Comparison of ENCODE assay signal across 1 cellular context in the genomic region with DNA sequence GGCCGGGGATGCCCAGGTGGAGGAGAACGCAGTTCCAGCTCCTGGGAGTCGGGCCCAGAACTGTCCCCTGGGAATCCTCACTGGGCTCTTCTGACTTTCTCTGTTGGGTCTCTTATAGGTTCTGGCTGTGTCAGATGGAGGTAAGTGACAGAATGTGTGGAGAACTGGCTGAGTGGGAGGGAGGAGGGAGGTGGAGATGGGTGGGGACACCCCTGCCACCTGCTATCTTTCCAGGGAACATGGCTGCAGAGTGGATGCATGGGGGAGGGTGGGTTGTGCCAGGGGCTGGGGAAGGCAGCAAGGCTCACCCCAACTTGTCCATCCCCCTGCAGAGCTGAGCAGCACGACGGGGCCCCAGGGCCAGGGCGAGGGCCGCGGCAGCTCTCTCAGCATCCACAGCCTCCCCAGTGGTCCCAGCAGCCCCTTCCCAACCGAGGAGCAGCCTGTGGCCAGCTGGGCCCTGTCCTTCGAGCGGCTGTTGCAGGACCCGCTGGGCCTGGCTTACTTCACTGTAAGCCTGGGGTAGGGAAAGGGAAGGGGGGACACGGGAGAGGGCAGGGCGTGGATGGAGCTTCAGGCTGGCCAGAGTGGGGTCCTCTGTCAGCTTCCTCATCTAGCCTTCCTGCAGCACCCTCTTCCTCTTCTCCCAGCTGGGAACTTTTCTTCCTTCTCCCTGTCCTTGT.
TF ChIP-seq lines count a peak whose summit lies in the region.

No MANE protein-coding gene starts in this region.

TF ChIP-seq in K562, 482 proteins besides CTCF, POLR2A, EP300 and RAD21 (continues in another document):
- no peak for TF ChIP-seq SNIP1 (IDR thresholded peaks at IDR 0.05; ENCODE audit: low read depth)
- no peak for TF ChIP-seq AFF4 (CRISPR knock-in tag; IDR thresholded peaks at IDR 0.05)
- no peak for TF ChIP-seq NR2F6 (CRISPR knock-in tag; IDR thresholded peaks at IDR 0.05)
- TF ChIP-seq TFE3 (CRISPR knock-in tag; IDR thresholded peaks at IDR 0.05): no peak
- no peak for TF ChIP-seq ZFP91 (CRISPR knock-in tag; IDR thresholded peaks at IDR 0.05)
- 0 out of 2 replicates have a peak, but pooled peaks have one; percentile 5 for TF ChIP-seq ZNF589 (CRISPR knock-in tag; IDR thresholded peaks at IDR 0.05; ENCODE audit: low read depth)
- TF ChIP-seq GABPA (tag; conservative IDR thresholded peaks at IDR 0.05; ENCODE audit: low read depth): no peak
- no peak for TF ChIP-seq FOXK1 (CRISPR knock-in tag; IDR thresholded peaks at IDR 0.05; ENCODE audit: borderline replicate concordance)
- TF ChIP-seq ZNF23 (CRISPR knock-in tag; IDR thresholded peaks at IDR 0.05): no peak
- peak; percentile 19 for TF ChIP-seq HMGN3 (IDR thresholded peaks at IDR 0.05; ENCODE audit: borderline replicate concordance, extremely low read depth, insufficient read length, low read depth, low read length)
- TF ChIP-seq ZNF282 (CRISPR knock-in tag; IDR thresholded peaks at IDR 0.05): 0 out of 2 replicates have a peak, but pooled peaks have one; percentile 24
- TF ChIP-seq MTF1 (CRISPR knock-in tag; IDR thresholded peaks at IDR 0.05; ENCODE audit: borderline replicate concordance): no peak
- TF ChIP-seq ELF1 (tag; IDR thresholded peaks at IDR 0.05): no peak
- no peak for TF ChIP-seq MIER1 (IDR thresholded peaks at IDR 0.05; ENCODE audit: low read depth)
- 0 out of 4 replicates have a peak, but pooled peaks of 1 of the 2 experiments have one; percentile 13 for TF ChIP-seq MLX (CRISPR knock-in tag; conservative IDR thresholded peaks at IDR 0.05)
- TF ChIP-seq TAF15 (IDR thresholded peaks at IDR 0.05; ENCODE audit: low read depth, low read length): no peak
- TF ChIP-seq CHD4 (IDR thresholded peaks at IDR 0.05; ENCODE audit: insufficient read depth, insufficient replicate concordance, low read depth, low read length, poor library complexity, severe bottlenecking): no peak
- TF ChIP-seq C11orf30 (IDR thresholded peaks at IDR 0.05; ENCODE audit: low read depth): no peak
- TF ChIP-seq CREB1 (IDR thresholded peaks at IDR 0.05): no peak
- TF ChIP-seq CREB1 (CRISPR knock-in tag; IDR thresholded peaks at IDR 0.05): no peak
- 0 out of 4 replicates have a peak, but pooled peaks of 1 of the 2 experiments have one; percentile 0 for TF ChIP-seq ZNF639 (CRISPR knock-in tag; conservative IDR thresholded peaks at IDR 0.05 in 1 of 2, IDR thresholded peaks at IDR 0.05 in 1 of 2)
- TF ChIP-seq DPF2 (IDR thresholded peaks at IDR 0.05): no peak
- TF ChIP-seq ZBTB7A (IDR thresholded peaks at IDR 0.05; ENCODE audit: borderline replicate concordance, control insufficient read depth, low read depth, low read length): peak; percentile 37; the same call in 1 of the 2 replicates
- no peak for TF ChIP-seq BMI1 (IDR thresholded peaks at IDR 0.05; ENCODE audit: low read length)
- TF ChIP-seq SIN3B (IDR thresholded peaks at IDR 0.05; ENCODE audit: low read depth): no peak
- no peak for TF ChIP-seq MCM2 (IDR thresholded peaks at IDR 0.05; ENCODE audit: low read depth)
- no peak for TF ChIP-seq STAT5A (IDR thresholded peaks at IDR 0.05; ENCODE audit: borderline replicate concordance, low read length)
- no peak for TF ChIP-seq ZNF175 (CRISPR knock-in tag; IDR thresholded peaks at IDR 0.05; ENCODE audit: low read depth)
- no peak for TF ChIP-seq SRF (CRISPR knock-in tag; IDR thresholded peaks at IDR 0.05)
- TF ChIP-seq ZFP30 (CRISPR knock-in tag; IDR thresholded peaks at IDR 0.05; ENCODE audit: borderline replicate concordance): no peak
- TF ChIP-seq HDGF (IDR thresholded peaks at IDR 0.05): no peak
- TF ChIP-seq TRIM25 (IDR thresholded peaks at IDR 0.05; ENCODE audit: borderline replicate concordance): 0 out of 2 replicates have a peak, but pooled peaks have one; percentile 64
- TF ChIP-seq POLR2B (IDR thresholded peaks at IDR 0.05; ENCODE audit: low read depth, partially characterized antibody): no peak
- TF ChIP-seq, protein P1, sequence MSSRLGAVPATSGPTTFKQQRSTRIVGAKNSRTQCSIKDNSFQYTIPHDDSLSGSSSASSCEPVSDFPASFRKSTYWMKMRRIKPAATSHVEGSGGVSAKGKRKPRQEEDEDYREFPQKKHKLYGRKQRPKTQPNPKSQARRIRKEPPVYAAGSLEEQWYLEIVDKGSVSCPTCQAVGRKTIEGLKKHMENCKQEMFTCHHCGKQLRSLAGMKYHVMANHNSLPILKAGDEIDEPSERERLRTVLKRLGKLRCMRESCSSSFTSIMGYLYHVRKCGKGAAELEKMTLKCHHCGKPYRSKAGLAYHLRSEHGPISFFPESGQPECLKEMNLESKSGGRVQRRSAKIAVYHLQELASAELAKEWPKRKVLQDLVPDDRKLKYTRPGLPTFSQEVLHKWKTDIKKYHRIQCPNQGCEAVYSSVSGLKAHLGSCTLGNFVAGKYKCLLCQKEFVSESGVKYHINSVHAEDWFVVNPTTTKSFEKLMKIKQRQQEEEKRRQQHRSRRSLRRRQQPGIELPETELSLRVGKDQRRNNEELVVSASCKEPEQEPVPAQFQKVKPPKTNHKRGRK (tag; IDR thresholded peaks at IDR 0.05): no peak
- TF ChIP-seq ZNF311 (CRISPR knock-in tag; IDR thresholded peaks at IDR 0.05): no peak
- TF ChIP-seq SP1 (CRISPR knock-in tag; IDR thresholded peaks at IDR 0.05): 0 out of 2 replicates have a peak, but pooled peaks have one; percentile 6
- TF ChIP-seq, protein P2, sequence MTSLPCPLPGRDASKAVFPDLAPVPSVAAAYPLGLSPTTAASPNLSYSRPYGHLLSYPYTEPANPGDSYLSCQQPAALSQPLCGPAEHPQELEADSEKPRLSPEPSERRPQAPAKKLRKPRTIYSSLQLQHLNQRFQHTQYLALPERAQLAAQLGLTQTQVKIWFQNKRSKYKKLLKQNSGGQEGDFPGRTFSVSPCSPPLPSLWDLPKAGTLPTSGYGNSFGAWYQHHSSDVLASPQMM (CRISPR knock-in tag; IDR thresholded peaks at IDR 0.05): no peak
- TF ChIP-seq ATF1 (CRISPR knock-in tag; IDR thresholded peaks at IDR 0.05): no peak
- no peak for TF ChIP-seq ATF1 (tag; IDR thresholded peaks at IDR 0.05)
- TF ChIP-seq, protein P3, sequence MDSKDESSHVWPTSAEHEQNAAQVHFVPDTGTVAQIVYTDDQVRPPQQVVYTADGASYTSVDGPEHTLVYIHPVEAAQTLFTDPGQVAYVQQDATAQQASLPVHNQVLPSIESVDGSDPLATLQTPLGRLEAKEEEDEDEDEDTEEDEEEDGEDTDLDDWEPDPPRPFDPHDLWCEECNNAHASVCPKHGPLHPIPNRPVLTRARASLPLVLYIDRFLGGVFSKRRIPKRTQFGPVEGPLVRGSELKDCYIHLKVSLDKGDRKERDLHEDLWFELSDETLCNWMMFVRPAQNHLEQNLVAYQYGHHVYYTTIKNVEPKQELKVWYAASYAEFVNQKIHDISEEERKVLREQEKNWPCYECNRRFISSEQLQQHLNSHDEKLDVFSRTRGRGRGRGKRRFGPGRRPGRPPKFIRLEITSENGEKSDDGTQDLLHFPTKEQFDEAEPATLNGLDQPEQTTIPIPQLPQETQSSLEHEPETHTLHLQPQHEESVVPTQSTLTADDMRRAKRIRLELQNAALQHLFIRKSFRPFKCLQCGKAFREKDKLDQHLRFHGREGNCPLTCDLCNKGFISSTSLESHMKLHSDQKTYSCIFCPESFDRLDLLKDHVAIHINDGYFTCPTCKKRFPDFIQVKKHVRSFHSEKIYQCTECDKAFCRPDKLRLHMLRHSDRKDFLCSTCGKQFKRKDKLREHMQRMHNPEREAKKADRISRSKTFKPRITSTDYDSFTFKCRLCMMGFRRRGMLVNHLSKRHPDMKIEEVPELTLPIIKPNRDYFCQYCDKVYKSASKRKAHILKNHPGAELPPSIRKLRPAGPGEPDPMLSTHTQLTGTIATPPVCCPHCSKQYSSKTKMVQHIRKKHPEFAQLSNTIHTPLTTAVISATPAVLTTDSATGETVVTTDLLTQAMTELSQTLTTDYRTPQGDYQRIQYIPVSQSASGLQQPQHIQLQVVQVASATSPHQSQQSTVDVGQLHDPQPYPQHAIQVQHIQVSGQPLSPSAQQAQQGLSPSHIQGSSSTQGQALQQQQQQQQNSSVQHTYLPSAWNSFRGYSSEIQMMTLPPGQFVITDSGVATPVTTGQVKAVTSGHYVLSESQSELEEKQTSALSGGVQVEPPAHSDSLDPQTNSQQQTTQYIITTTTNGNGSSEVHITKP (IDR thresholded peaks at IDR 0.05; ENCODE audit: partially characterized antibody): peak; percentile 95
